In the genomic region with DNA sequence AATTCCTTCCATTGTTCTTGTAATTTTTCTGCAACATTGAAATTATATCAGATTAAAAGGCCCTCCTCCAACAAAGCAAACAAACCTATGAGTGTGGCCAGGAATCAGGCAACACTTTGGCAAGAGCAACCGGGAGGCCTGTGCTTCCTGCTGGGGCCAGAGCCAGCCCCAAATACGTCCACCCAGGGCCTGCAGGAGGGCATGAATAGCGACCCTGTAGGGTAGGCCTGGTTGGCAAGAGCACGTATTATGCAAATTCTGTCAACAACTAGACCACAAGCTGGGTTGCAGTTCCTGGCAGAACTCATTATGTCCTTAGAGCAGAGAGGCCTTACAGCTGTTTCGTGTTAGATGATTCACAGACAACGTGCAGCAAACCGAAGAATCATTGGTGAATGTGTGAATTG, we compare ENCODE assay signal across 1 cellular context.
TF ChIP-seq lines count a peak whose summit lies in the region.

No MANE protein-coding gene starts in this region.

TF ChIP-seq in H1, 55 proteins besides CTCF, POLR2A, EP300 and RAD21:
- no peak for TF ChIP-seq YY1 (IDR thresholded peaks at IDR 0.05; ENCODE audit: low read depth, low read length)
- peak; percentile 50; the same call in 1 of the 2 replicates for TF ChIP-seq TAF1 (IDR thresholded peaks at IDR 0.05; ENCODE audit: low read depth, low read length)
- no peak for TF ChIP-seq PHF8 (conservative IDR thresholded peaks at IDR 0.05; ENCODE audit: low read depth, low read length)
- peak; percentile 47; the same call in 1 of the 2 replicates for TF ChIP-seq TBP (IDR thresholded peaks at IDR 0.05; ENCODE audit: low read depth, low read length)
- TF ChIP-seq SIN3A (conservative IDR thresholded peaks at IDR 0.05 in 1 of 2, IDR thresholded peaks at IDR 0.05 in 1 of 2; ENCODE audit: low read depth in 1 of 2, low read length in 2 of 2), result 0 out of 4 replicates have a peak, but pooled peaks of 1 of the 2 experiments have one; percentile 45
- no peak for TF ChIP-seq CBX8 (IDR thresholded peaks at IDR 0.05; ENCODE audit: borderline replicate concordance, low read depth, low read length)
- TF ChIP-seq, protein P1, sequence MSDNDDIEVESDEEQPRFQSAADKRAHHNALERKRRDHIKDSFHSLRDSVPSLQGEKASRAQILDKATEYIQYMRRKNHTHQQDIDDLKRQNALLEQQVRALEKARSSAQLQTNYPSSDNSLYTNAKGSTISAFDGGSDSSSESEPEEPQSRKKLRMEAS (IDR thresholded peaks at IDR 0.05), result peak; percentile 31; the same call in 1 of the 2 replicates
- TF ChIP-seq EZH2 (IDR thresholded peaks at IDR 0.05; ENCODE audit: low read depth, low read length, severe bottlenecking), result no peak
- 0 out of 2 replicates have a peak, but pooled peaks have one; percentile 35 for TF ChIP-seq POLR2AphosphoS5 (IDR thresholded peaks at IDR 0.05; ENCODE audit: low read depth, low read length)
- TF ChIP-seq ZNF274 (IDR thresholded peaks at IDR 0.05; ENCODE audit: borderline replicate concordance, extremely low read depth, low read length), result no peak
